9 cellular contexts compared by ENCODE assay signal in genomic region chr11:1758611-1759150, GRCh38. TPM values are rescaled to one million over a fixed set of nuclear protein-coding genes. Genes with fewer than 3 reads are reported as not detected.
A peak's percentile ranks its signal among the peaks of the same experiment; 100 is the strongest.
DNase-seq lines count a peak whose midpoint lies in the region; ATAC-seq and TF ChIP-seq lines count a peak whose summit lies in the region.
"Had no signal": no experiment of that assay in that cellular context is flagged by ENCODE, and none has a peak within 500 bp of the region (broad histone marks: within the 10 kb centered on the region; RNA-seq: fewer than 3 reads in every experiment).

No MANE protein-coding gene starts in this region.

- peak overlapping the region; percentile 27 to 81 (median 76) for H3K4me3 Mint-ChIP-seq in CD4-positive, alpha-beta memory T cell
- H3K4me3 Mint-ChIP-seq in T-cell = peak overlapping the region; percentile 52 to 92 (median 63)
- H3K4me3 Mint-ChIP-seq: neural progenitor cell had no signal

- no peaks in the 10 kb centered on the region for H3K9me3 ChIP-seq in CD4-positive, alpha-beta memory T cell (ENCODE audit: control insufficient read depth in 1 of 2, low read length in 2 of 2)
- no peaks in the 10 kb centered on the region for H3K9me3 ChIP-seq in effector memory CD4-positive, alpha-beta T cell (ENCODE audit: control insufficient read depth, low read length)
- H3K9me3 ChIP-seq in psoas muscle = no peaks in the 10 kb centered on the region

- H3K36me3 ChIP-seq in CD4-positive, alpha-beta memory T cell (ENCODE audit: insufficient read depth, low read length) = peaks cover 2% of the 10 kb centered on the region
- peaks cover 25% of the 10 kb centered on the region for H3K36me3 ChIP-seq in effector memory CD4-positive, alpha-beta T cell (ENCODE audit: control insufficient read depth, insufficient read depth, low read length)
- peaks cover 4 to 54% of the 10 kb centered on the region in 2 donors for H3K36me3 ChIP-seq in psoas muscle (ENCODE audit: insufficient read depth in 1 of 2, low read depth in 1 of 2)
- H3K36me3 ChIP-seq: neural progenitor cell had no signal

- POLR2A ChIA-PET in CD4-positive, alpha-beta memory T cell (lab: Charles Lee; ENCODE audit: partially characterized antibody) = interaction anchor here (1.0 to 1.3 kb wide), 2 partner anchors 15 to 96 kb away, joined by 5 to 8 read pairs; no protein-coding TSS in a partner anchor
- POLR2A ChIA-PET in T-cell (lab: Charles Lee) = no interaction called here

- TF ChIP-seq CTCF in psoas muscle (IDR thresholded peaks at IDR 0.05) = no peak

- H3K27ac ChIP-seq in CD4-positive, alpha-beta memory T cell (ENCODE audit: low read depth, low read length) = peak overlapping the region; percentile 44
- H3K27ac ChIP-seq in effector memory CD4-positive, alpha-beta T cell (ENCODE audit: insufficient read depth, low read length, poor library complexity, severe bottlenecking) = peak overlapping the region; percentile 62
- peak overlapping the region; percentile 98 for H3K27ac ChIP-seq in psoas muscle
- H3K27ac ChIP-seq: neural progenitor cell had no signal

- no peaks in the 10 kb centered on the region for H3K9me3 Mint-ChIP-seq in CD4-positive, alpha-beta memory T cell
- no peaks in the 10 kb centered on the region for H3K9me3 Mint-ChIP-seq in T-cell
- H3K9me3 Mint-ChIP-seq: neural progenitor cell had no signal

- H3K4me3 ChIP-seq in CD4-positive, alpha-beta memory T cell (ENCODE audit: low read length in 2 of 2) = peak overlapping the region in 1 of 2 donors; percentile 38
- peak overlapping the region; percentile 37 for H3K4me3 ChIP-seq in effector memory CD4-positive, alpha-beta T cell (ENCODE audit: insufficient read depth, low read depth, low read length, poor library complexity, severe bottlenecking)
- peak overlapping the region; percentile 6 for H3K4me3 ChIP-seq in psoas muscle
- H3K4me3 ChIP-seq: neural progenitor cell had no signal

- 88 to 89% (median 88%) methylated on average over 19 to 21 of the region's 21 CpGs for WGBS in psoas muscle, 3 donors

- H3K27ac Mint-ChIP-seq in CD4-positive, alpha-beta memory T cell = peak overlapping the region; percentile 61 to 93 (median 82)
- H3K27ac Mint-ChIP-seq in T-cell = peak overlapping the region; percentile 90 to 91
- H3K27ac Mint-ChIP-seq: neural progenitor cell had no signal

- H3K27me3 Mint-ChIP-seq in CD4-positive, alpha-beta memory T cell = no peaks in the 10 kb centered on the region
- no peaks in the 10 kb centered on the region for H3K27me3 Mint-ChIP-seq in T-cell

- CTCF ChIA-PET in CD4-positive, alpha-beta memory T cell (lab: Charles Lee; ENCODE audit: partially characterized antibody) = interaction anchor here (1.8 to 3.3 kb wide), 3 partner anchors 13 to 74 kb away, joined by 8 to 12 read pairs (median 10); no protein-coding TSS in a partner anchor
- CTCF ChIA-PET in T-cell (lab: Charles Lee) = interaction anchor here in 1 of 2 donors (0.6 kb wide), 1 partner anchor 74 kb away, joined by 3 read pairs; no protein-coding TSS in a partner anchor

- H3K4me1 Mint-ChIP-seq in CD4-positive, alpha-beta memory T cell = peaks cover 20 to 75% (median 54%) of the 10 kb centered on the region in 4 donors
- peaks cover 70 to 82% (median 75%) of the 10 kb centered on the region in 3 donors for H3K4me1 Mint-ChIP-seq in T-cell

- H3K36me3 Mint-ChIP-seq in CD4-positive, alpha-beta memory T cell = peaks cover 5 to 24% of the 10 kb centered on the region in 2 donors
- peaks cover 12% of the 10 kb centered on the region for H3K36me3 Mint-ChIP-seq in T-cell
- H3K36me3 Mint-ChIP-seq: neural progenitor cell had no signal

- ATAC-seq in T-cell (replicated peaks in 1 of 4) = no peak
- no peak for ATAC-seq in psoas muscle
- ATAC-seq in HG03378 (IDR thresholded peaks at IDR 0.05; ENCODE audit: unreplicated experiment) = no peak

- intact Hi-C loops in CD4-positive, alpha-beta memory T cell (cut with micrococcal nuclease) = no loop called here
- intact Hi-C loops in psoas muscle (cut with DNase I) = no loop called here

- peaks cover 84% of the 10 kb centered on the region for H3K4me1 ChIP-seq in CD4-positive, alpha-beta memory T cell (ENCODE audit: insufficient read depth, low read length)
- H3K4me1 ChIP-seq in effector memory CD4-positive, alpha-beta T cell (ENCODE audit: control insufficient read depth, insufficient read depth, low read length, poor library complexity, severe bottlenecking) = peaks cover 86% of the 10 kb centered on the region
- peaks cover 71% of the 10 kb centered on the region for H3K4me1 ChIP-seq in psoas muscle
- H3K4me1 ChIP-seq: neural progenitor cell had no signal

- DNase-seq in CD4-positive, alpha-beta memory T cell = no peak
- no peak for DNase-seq in T-cell
- DNase-seq in effector memory CD4-positive, alpha-beta T cell = no peak
- peak in 1 of 2 donors; percentile 12 for DNase-seq in psoas muscle
- no peak for DNase-seq in amygdala (lab: John Stamatoyannopoulos, UW)
- DNase-seq in retina = no peak
- DNase-seq in NCI-H748 treated with DMSO at 0.1 percent for 48 hours (lab: John Stamatoyannopoulos, UW) = no peak

- H3K27me3 ChIP-seq in CD4-positive, alpha-beta memory T cell (ENCODE audit: insufficient read depth, low read length) = no peaks in the 10 kb centered on the region
- no peaks in the 10 kb centered on the region for H3K27me3 ChIP-seq in effector memory CD4-positive, alpha-beta T cell (replicated peaks; ENCODE audit: control insufficient read depth, insufficient read depth, low read length, poor library complexity, severe bottlenecking)
- H3K27me3 ChIP-seq in psoas muscle (ENCODE audit: insufficient read depth in 3 of 3, low read length in 2 of 3) = no peaks in the 10 kb centered on the region
- H3K27me3 ChIP-seq: neural progenitor cell had no signal

RNA-seq across cellular contexts. Expression of gene CTSD, which starts 5.0 kb away (rescaled TPM):
- 100 to 1,000 TPM; 206 to 214 TPM for total RNA-seq in CD4-positive, alpha-beta memory T cell
- polyA plus RNA-seq in CD4-positive, alpha-beta memory T cell = 100 to 1,000 TPM; 122 to 137 TPM
- total RNA-seq in T-cell = 100 to 1,000 TPM in 3 of 5 donors, 10 to 100 TPM in 2; 91.9 to 187 (median 163) TPM
- total RNA-seq in psoas muscle = 100 to 1,000 TPM; 343 to 950 (median 608) TPM
- polyA plus RNA-seq in psoas muscle = 1,000 to 10,000 TPM in 2 of 3 donors, 100 to 1,000 TPM in 1; 674 to 1,317 (median 1,217) TPM

RNA-seq across cellular contexts. Expression of gene IFITM10, which starts 8.3 kb away (rescaled TPM):
- total RNA-seq in CD4-positive, alpha-beta memory T cell = 1 to 10 TPM; 1.6 to 1.8 TPM
- polyA plus RNA-seq in CD4-positive, alpha-beta memory T cell = not detected
- 1 to 10 TPM in 4 of 5 donors, under 1 TPM in 1; 0.72 to 4.2 (median 1.8) TPM for total RNA-seq in T-cell
- total RNA-seq in psoas muscle = 1 to 10 TPM; 1.6 to 6.1 (median 2.7) TPM
- polyA plus RNA-seq in psoas muscle = 1 to 10 TPM in 1 of 3 donors, under 1 TPM in 2; 0.70 to 1.2 (median 0.83) TPM

Comparison
In these comparisons a context has a peak if more than half of its experiments do, and no peak if none do; other contexts are left out.
1. H3K27ac ChIP-seq: peak in every context shown above with its lines; median percentile 98 in psoas muscle; 62 in effector memory CD4-positive, alpha-beta T cell; 44 in CD4-positive, alpha-beta memory T cell.